1 cellular context compared by ENCODE assay signal in the genomic region with DNA sequence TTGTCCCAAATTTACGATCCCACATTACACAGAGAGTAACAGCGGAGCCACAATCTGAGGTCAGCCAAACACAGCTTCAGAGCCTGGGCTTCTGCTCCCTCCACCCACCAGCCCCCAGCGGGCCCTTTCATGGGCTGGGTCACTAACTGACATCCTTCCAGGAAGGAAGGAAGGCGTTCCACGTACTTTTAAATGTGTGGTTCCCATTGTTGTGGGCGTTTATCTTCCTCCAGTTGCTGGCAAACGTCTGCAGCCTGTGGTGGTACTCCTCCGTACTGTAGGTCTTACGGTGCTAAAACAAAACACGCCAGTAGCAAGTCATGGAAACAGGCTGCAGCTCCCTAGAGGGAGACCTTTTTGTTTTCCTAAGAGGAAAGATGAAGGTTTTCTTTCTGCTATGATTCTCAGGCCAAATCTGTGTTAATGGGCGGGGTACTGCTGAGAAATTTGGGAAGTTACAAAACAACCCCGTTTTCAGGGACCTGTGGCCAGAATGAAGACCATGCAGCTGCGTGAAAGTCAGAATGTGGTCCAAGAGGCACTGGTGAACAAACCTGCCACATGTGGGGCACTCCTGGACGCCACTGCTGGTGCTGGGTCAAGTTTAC.
TF ChIP-seq lines count a peak whose summit lies in the region.

No MANE protein-coding gene starts in this region.

TF ChIP-seq in GM23338, 12 proteins besides CTCF, POLR2A, EP300 and RAD21 (continued from another document):
- TF ChIP-seq, protein P1, sequence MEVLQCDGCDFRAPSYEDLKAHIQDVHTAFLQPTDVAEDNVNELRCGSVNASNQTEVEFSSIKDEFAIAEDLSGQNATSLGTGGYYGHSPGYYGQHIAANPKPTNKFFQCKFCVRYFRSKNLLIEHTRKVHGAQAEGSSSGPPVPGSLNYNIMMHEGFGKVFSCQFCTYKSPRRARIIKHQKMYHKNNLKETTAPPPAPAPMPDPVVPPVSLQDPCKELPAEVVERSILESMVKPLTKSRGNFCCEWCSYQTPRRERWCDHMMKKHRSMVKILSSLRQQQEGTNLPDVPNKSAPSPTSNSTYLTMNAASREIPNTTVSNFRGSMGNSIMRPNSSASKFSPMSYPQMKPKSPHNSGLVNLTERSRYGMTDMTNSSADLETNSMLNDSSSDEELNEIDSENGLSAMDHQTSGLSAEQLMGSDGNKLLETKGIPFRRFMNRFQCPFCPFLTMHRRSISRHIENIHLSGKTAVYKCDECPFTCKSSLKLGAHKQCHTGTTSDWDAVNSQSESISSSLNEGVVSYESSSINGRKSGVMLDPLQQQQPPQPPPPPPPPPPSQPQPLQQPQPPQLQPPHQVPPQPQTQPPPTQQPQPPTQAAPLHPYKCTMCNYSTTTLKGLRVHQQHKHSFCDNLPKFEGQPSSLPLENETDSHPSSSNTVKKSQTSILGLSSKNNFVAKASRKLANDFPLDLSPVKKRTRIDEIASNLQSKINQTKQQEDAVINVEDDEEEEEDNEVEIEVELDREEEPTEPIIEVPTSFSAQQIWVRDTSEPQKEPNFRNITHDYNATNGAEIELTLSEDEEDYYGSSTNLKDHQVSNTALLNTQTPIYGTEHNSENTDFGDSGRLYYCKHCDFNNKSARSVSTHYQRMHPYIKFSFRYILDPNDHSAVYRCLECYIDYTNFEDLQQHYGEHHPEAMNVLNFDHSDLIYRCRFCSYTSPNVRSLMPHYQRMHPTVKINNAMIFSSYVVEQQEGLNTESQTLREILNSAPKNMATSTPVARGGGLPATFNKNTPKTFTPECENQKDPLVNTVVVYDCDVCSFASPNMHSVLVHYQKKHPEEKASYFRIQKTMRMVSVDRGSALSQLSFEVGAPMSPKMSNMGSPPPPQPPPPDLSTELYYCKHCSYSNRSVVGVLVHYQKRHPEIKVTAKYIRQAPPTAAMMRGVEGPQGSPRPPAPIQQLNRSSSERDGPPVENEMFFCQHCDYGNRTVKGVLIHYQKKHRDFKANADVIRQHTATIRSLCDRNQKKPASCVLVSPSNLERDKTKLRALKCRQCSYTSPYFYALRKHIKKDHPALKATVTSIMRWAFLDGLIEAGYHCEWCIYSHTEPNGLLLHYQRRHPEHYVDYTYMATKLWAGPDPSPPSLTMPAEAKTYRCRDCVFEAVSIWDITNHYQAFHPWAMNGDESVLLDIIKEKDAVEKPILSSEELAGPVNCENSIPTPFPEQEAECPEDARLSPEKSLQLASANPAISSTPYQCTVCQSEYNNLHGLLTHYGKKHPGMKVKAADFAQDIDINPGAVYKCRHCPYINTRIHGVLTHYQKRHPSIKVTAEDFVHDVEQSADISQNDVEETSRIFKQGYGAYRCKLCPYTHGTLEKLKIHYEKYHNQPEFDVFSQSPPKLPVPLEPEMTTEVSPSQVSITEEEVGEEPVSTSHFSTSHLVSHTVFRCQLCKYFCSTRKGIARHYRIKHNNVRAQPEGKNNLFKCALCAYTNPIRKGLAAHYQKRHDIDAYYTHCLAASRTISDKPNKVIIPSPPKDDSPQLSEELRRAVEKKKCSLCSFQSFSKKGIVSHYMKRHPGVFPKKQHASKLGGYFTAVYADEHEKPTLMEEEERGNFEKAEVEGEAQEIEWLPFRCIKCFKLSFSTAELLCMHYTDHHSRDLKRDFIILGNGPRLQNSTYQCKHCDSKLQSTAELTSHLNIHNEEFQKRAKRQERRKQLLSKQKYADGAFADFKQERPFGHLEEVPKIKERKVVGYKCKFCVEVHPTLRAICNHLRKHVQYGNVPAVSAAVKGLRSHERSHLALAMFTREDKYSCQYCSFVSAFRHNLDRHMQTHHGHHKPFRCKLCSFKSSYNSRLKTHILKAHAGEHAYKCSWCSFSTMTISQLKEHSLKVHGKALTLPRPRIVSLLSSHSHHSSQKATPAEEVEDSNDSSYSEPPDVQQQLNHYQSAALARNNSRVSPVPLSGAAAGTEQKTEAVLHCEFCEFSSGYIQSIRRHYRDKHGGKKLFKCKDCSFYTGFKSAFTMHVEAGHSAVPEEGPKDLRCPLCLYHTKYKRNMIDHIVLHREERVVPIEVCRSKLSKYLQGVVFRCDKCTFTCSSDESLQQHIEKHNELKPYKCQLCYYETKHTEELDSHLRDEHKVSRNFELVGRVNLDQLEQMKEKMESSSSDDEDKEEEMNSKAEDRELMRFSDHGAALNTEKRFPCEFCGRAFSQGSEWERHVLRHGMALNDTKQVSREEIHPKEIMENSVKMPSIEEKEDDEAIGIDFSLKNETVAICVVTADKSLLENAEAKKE (CRISPR knock-in tag; IDR thresholded peaks at IDR 0.05): no peak
- TF ChIP-seq ZNF114 (CRISPR knock-in tag; IDR thresholded peaks at IDR 0.05): no peak
